In the genomic region with DNA sequence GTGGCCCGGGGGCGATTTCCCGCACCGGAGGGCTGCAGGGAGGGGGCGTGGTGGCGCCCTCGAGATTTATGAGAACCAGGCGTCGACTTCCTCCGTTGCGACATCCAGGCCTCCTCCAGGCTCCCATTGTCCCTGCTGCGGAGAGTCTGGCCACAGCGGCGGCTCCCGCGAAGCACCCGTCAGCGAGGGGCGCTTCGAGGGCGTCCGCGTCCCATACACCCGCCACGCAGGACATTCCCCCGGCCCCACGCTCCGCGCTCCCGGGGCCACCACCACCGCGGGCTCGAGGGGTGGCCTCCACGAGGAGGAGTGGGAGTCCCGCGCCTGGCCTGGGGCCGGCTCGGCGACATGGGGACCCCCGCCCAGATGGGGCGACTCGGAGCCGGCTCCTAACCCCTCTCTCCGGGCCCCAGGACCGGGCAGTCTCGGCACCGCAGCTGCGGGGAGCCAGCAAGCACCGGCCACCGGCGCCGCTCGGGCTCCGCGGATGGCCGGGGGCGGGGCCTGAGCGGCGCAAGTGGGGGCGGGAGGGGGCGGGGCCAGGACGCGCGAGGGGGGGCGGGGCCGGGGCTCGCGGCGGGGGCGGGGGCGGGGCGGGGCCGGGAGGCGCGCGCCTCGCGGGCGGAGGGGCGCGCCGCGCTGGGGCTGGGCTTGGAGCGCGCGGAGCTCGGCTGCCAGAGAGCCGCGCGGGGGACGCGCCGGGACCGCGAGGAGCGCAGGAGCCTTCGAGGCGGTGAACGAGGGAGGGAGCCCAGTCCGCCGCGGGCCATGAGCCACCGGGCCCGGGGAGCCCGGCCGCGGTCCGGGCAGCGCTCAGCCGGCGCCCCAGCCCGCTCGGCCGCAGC, we compare ENCODE assay signal across 1 cellular context.
A peak's percentile ranks its signal among the peaks of the same experiment; 100 is the strongest.
TF ChIP-seq lines count a peak whose summit lies in the region.

Gene SH2B2, plus strand, starts transcription at position 632 of the 845 bp plus-strand sequence. CDS start 13,683 bp downstream, outside the sequence.

TF ChIP-seq in H1, 55 proteins besides CTCF, POLR2A, EP300 and RAD21 (continued from another document):
- peak; percentile 26; the same call in 1 of the 2 replicates for TF ChIP-seq MAX (IDR thresholded peaks at IDR 0.05)
- TF ChIP-seq PHF8 (conservative IDR thresholded peaks at IDR 0.05; ENCODE audit: low read depth, low read length): peak; percentile 34
- peak; percentile 25 for TF ChIP-seq ASH2L (IDR thresholded peaks at IDR 0.05; ENCODE audit: low read length)
- no peak for TF ChIP-seq BCL11A (IDR thresholded peaks at IDR 0.05; ENCODE audit: low read depth in 2 of 2, low read length in 2 of 2)
- TF ChIP-seq HDAC2 (IDR thresholded peaks at IDR 0.05; ENCODE audit: borderline replicate concordance in 1 of 2, low read depth in 2 of 2, low read length in 2 of 2): 0 out of 4 replicates have a peak, but pooled peaks of 1 of the 2 experiments have one; percentile 38
- peak; percentile 45; the same call in 1 of the 2 replicates for TF ChIP-seq POLR2AphosphoS5 (IDR thresholded peaks at IDR 0.05; ENCODE audit: low read depth, low read length)
- no peak for TF ChIP-seq USF2 (IDR thresholded peaks at IDR 0.05; ENCODE audit: low read length)
- TF ChIP-seq E2F6 (IDR thresholded peaks at IDR 0.05): peak; percentile 67; the same call in 1 of the 2 replicates
- TF ChIP-seq CHD7 (IDR thresholded peaks at IDR 0.05; ENCODE audit: insufficient replicate concordance, low read length): no peak
- no peak for TF ChIP-seq SUZ12 (IDR thresholded peaks at IDR 0.05; ENCODE audit: low read length)
- no peak for TF ChIP-seq ATF2 (IDR thresholded peaks at IDR 0.05; ENCODE audit: low read length)
- TF ChIP-seq EZH2 (IDR thresholded peaks at IDR 0.05; ENCODE audit: low read depth, low read length, severe bottlenecking): no peak
- TF ChIP-seq SIRT6 (IDR thresholded peaks at IDR 0.05; ENCODE audit: low read length): no peak
